22 cellular contexts compared by ENCODE assay signal in the genomic region with DNA sequence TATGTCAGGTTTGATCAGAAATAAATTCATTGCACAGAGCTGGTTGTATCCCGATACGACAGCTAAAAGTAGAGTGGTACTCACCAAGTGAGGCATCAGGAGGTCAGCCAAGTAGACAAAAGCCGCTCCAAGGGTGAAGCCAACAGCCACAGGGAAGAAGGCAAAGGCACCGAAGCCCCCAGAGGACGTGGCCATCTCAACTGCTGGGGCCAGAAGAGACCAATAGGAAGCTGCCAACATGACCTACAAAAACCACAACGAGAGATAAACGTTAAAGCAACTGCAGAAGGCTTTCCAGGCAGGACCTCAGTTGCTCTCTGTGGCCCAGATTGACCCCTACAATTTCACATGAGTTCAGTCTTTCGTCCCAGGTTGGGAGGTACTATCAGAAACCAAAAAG.
"Had no signal": no experiment of that assay in that cellular context is flagged by ENCODE, and none has a peak within 500 bp of the region (broad histone marks: within the 10 kb centered on the region; RNA-seq: fewer than 3 reads in every experiment).

No MANE protein-coding gene starts in this region.

- ATAC-seq: activated naive CD4-positive, alpha-beta T cell treated with anti-CD3 and anti-CD28 coated beads, Interleukin-2, amount 50 U/mL, for 72 hours; activated naive CD8-positive, alpha-beta T cell treated with anti-CD3 and anti-CD28 coated beads, Interleukin-2, amount 50 U/mL, for 24 hours; activated T-cell treated with anti-CD3 and anti-CD28 coated beads, Interleukin-2, amount 50 U/mL, for 4 hours; Panc1; Right ventricle myocardium inferior had no signal

- DNase-seq: activated CD4-positive, alpha-beta memory T cell treated with anti-CD3 and anti-CD28 coated beads for 36 hours; activated CD4-positive, alpha-beta T cell treated with anti-CD3 and anti-CD28 coated beads, Interleukin-2, amount 10 ng/mL, durations not matched to agents 7 days and 5 days; activated CD4-positive, CD25-positive, alpha-beta regulatory T cell; activated CD8-positive, alpha-beta memory T cell treated with anti-CD3 and anti-CD28 coated beads for 24 hours; activated effector memory CD4-positive, alpha-beta T cell treated with anti-CD3 and anti-CD28 coated beads, Interleukin-2, amount 50 U/mL, for 16 hours; activated naive CD4-positive, alpha-beta T cell treated with Interleukin-2 at 50 U/mL for 16 hours; activated naive CD8-positive, alpha-beta T cell treated with anti-CD3 and anti-CD28 coated beads, Interleukin-2, amount 50 U/mL, for 24 hours; activated T-cell treated with anti-CD3 and anti-CD28 coated beads, Interleukin-2, amount 50 U/mL, for 4 hours; amygdala; KBM-7; NCI-H1092; NCI-H1930; NCI-H2107; NCI-H345; NCI-H510A; NCI-H526 treated with DMSO at 0.1 percent for 48 hours; RPMI8226; T-helper 1 cell had no signal

- H3K4me3 Mint-ChIP-seq: activated CD4-positive, alpha-beta memory T cell treated with anti-CD3 and anti-CD28 coated beads for 36 hours; activated CD4-positive, alpha-beta T cell treated with anti-CD3 and anti-CD28 coated beads, Interleukin-2, amount 10 ng/mL, durations not matched to agents 7 days and 5 days; activated naive CD8-positive, alpha-beta T cell treated with anti-CD3 and anti-CD28 coated beads, Interleukin-2, amount 50 U/mL, for 24 hours; activated T-cell treated with anti-CD3 and anti-CD28 coated beads, Interleukin-2, amount 50 U/mL, for 4 hours had no signal

- H3K27me3 Mint-ChIP-seq: activated CD4-positive, alpha-beta memory T cell treated with anti-CD3 and anti-CD28 coated beads for 36 hours; activated CD4-positive, alpha-beta T cell treated with anti-CD3 and anti-CD28 coated beads, Interleukin-2, amount 10 ng/mL, durations not matched to agents 7 days and 5 days; activated naive CD8-positive, alpha-beta T cell treated with anti-CD3 and anti-CD28 coated beads, Interleukin-2, amount 50 U/mL, for 24 hours had no signal

- H3K4me1 Mint-ChIP-seq: activated CD4-positive, alpha-beta T cell treated with anti-CD3 and anti-CD28 coated beads, Interleukin-2, amount 10 ng/mL, durations not matched to agents 7 days and 5 days had no signal

- H3K27ac ChIP-seq: SK-N-MC had no signal

- H3K4me3 ChIP-seq: SK-N-MC had no signal

- H3K27ac Mint-ChIP-seq: activated CD4-positive, alpha-beta memory T cell treated with anti-CD3 and anti-CD28 coated beads for 36 hours; activated CD4-positive, alpha-beta T cell treated with anti-CD3 and anti-CD28 coated beads, Interleukin-2, amount 10 ng/mL, durations not matched to agents 7 days and 5 days; activated naive CD4-positive, alpha-beta T cell treated with anti-CD3 and anti-CD28 coated beads, Interleukin-2, amount 50 U/mL, for 72 hours; activated naive CD8-positive, alpha-beta T cell treated with anti-CD3 and anti-CD28 coated beads, Interleukin-2, amount 50 U/mL, for 24 hours had no signal

- H3K9me3 Mint-ChIP-seq: activated CD4-positive, alpha-beta memory T cell treated with anti-CD3 and anti-CD28 coated beads for 36 hours; activated CD4-positive, alpha-beta T cell treated with anti-CD3 and anti-CD28 coated beads, Interleukin-2, amount 10 ng/mL, durations not matched to agents 7 days and 5 days; activated naive CD4-positive, alpha-beta T cell treated with anti-CD3 and anti-CD28 coated beads, Interleukin-2, amount 50 U/mL, for 72 hours; activated naive CD8-positive, alpha-beta T cell treated with anti-CD3 and anti-CD28 coated beads, Interleukin-2, amount 50 U/mL, for 24 hours; activated T-cell treated with anti-CD3 and anti-CD28 coated beads, Interleukin-2, amount 50 U/mL, for 4 hours had no signal
